9 cellular contexts compared by ENCODE assay signal in the genomic region with DNA sequence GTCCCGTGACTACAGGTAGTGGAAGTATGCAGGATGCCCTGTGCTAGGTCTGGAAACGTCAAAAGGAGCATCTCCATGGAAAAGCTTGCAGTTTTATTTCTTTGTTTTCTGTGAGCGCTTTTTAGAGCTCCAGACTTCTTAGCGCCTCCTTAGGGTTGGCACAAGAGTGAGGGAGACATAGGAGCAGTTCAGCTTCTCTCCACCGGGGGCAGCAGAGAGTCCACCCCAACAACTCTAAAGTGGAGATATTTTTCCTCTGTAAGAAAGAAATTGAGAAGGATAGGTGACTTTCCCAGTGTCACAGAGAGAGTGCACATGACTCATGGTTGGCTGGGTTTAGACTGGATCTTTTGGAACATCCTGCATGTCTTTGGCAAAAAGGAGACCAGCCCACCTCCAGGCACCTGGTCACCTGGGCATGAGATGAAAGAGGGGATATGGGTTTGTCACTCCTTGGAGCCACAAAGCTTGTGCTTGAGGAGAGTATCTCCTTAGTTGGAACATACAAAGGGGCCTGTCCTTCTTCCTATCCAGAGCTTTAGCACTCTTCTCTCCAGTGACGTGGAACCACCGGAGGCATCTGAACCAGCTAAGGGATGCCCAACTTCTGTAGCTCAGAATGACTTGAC.
DNase-seq lines count a peak whose midpoint lies in the region; ATAC-seq, FAIRE-seq and TF ChIP-seq lines count a peak whose summit lies in the region.
"Had no signal": no experiment of that assay in that cellular context is flagged by ENCODE, and none has a peak within 500 bp of the region (broad histone marks: within the 10 kb centered on the region; RNA-seq: fewer than 3 reads in every experiment).

No MANE protein-coding gene starts in this region.

- no peaks in the 10 kb centered on the region for H3K27me3 Mint-ChIP-seq in activated T-cell treated with anti-CD3 and anti-CD28 coated beads, Interleukin-2, amount 50 U/mL, for 72 hours (ENCODE audit: low read depth)
- no peaks in the 10 kb centered on the region for H3K27me3 Mint-ChIP-seq in naive thymus-derived CD4-positive, alpha-beta T cell

- no peaks in the 10 kb centered on the region for H3K36me3 Mint-ChIP-seq in activated T-cell treated with anti-CD3 and anti-CD28 coated beads, Interleukin-2, amount 50 U/mL, for 72 hours (ENCODE audit: insufficient read depth in 2 of 2)
- H3K36me3 Mint-ChIP-seq in naive thymus-derived CD4-positive, alpha-beta T cell: no peaks in the 10 kb centered on the region

- TF ChIP-seq CTCF in left lung (IDR thresholded peaks at IDR 0.05): peak; percentile 36 to 55

- H3K36me3 ChIP-seq in left lung: no peaks in the 10 kb centered on the region
- H3K36me3 ChIP-seq in naive thymus-derived CD4-positive, alpha-beta T cell (ENCODE audit: control insufficient read depth in 2 of 3, insufficient read depth in 3 of 3, low read length in 3 of 3): no peaks in the 10 kb centered on the region

- ATAC-seq in activated T-cell treated with anti-CD3 and anti-CD28 coated beads, Interleukin-2, amount 50 U/mL, for 72 hours (replicated peaks in 1 of 2): no peak
- peak; percentile 56 for ATAC-seq in left lung
- no peak for ATAC-seq in naive thymus-derived CD4-positive, alpha-beta T cell

- H3K27me3 ChIP-seq in left lung: no peaks in the 10 kb centered on the region
- no peaks in the 10 kb centered on the region for H3K27me3 ChIP-seq in naive thymus-derived CD4-positive, alpha-beta T cell (ENCODE audit: control insufficient read depth in 2 of 2, insufficient read depth in 2 of 2, low read length in 2 of 2)

- no peak overlapping the region for H3K4me3 ChIP-seq in left lung
- H3K4me3 ChIP-seq in naive thymus-derived CD4-positive, alpha-beta T cell (ENCODE audit: low read length): no peak overlapping the region

- intact Hi-C loops in left lung (cut with DNase I): no loop called here
- intact Hi-C loops in naive thymus-derived CD4-positive, alpha-beta T cell (cut with micrococcal nuclease): no loop called here

- no peak overlapping the region for H3K4me3 Mint-ChIP-seq in activated T-cell treated with anti-CD3 and anti-CD28 coated beads, Interleukin-2, amount 50 U/mL, for 72 hours
- no peak overlapping the region for H3K4me3 Mint-ChIP-seq in naive thymus-derived CD4-positive, alpha-beta T cell

- no peaks in the 10 kb centered on the region for H3K9me3 ChIP-seq in left lung
- H3K9me3 ChIP-seq in naive thymus-derived CD4-positive, alpha-beta T cell (ENCODE audit: control insufficient read depth in 2 of 3, low read length in 3 of 3): no peaks in the 10 kb centered on the region

- H3K4me1 ChIP-seq in left lung: no peaks in the 10 kb centered on the region
- no peaks in the 10 kb centered on the region for H3K4me1 ChIP-seq in naive thymus-derived CD4-positive, alpha-beta T cell (ENCODE audit: control insufficient read depth in 2 of 2, insufficient read depth in 2 of 2, low read length in 2 of 2)

- peaks cover 1 to 8% of the 10 kb centered on the region in 2 donors for H3K9me3 Mint-ChIP-seq in activated T-cell treated with anti-CD3 and anti-CD28 coated beads, Interleukin-2, amount 50 U/mL, for 72 hours
- H3K9me3 Mint-ChIP-seq in naive thymus-derived CD4-positive, alpha-beta T cell: peaks cover 0 to 20% (median 5%) of the 10 kb centered on the region in 11 donors

- no peak overlapping the region for H3K27ac ChIP-seq in left lung
- H3K27ac ChIP-seq in naive thymus-derived CD4-positive, alpha-beta T cell (ENCODE audit: low read depth, low read length): no peak overlapping the region

- in situ Hi-C loops in KBM-7 (cut with MboI; ENCODE audit: low pct_unique_long_range_greater_than_20kb, low sequenced_read_pairs): no loop called here

- no peak overlapping the region for H3K27ac Mint-ChIP-seq in activated T-cell treated with anti-CD3 and anti-CD28 coated beads, Interleukin-2, amount 50 U/mL, for 72 hours
- H3K27ac Mint-ChIP-seq in naive thymus-derived CD4-positive, alpha-beta T cell: no peak overlapping the region

- no peaks in the 10 kb centered on the region for H3K4me1 Mint-ChIP-seq in activated T-cell treated with anti-CD3 and anti-CD28 coated beads, Interleukin-2, amount 50 U/mL, for 72 hours (ENCODE audit: low read depth)
- no peaks in the 10 kb centered on the region for H3K4me1 Mint-ChIP-seq in naive thymus-derived CD4-positive, alpha-beta T cell

- CTCF ChIA-PET in naive thymus-derived CD4-positive, alpha-beta T cell (lab: Charles Lee): no interaction called here

- POLR2A ChIA-PET in naive thymus-derived CD4-positive, alpha-beta T cell (lab: Charles Lee): no interaction called here

- DNase-seq in DMS 273 (lab: John Stamatoyannopoulos, UW; ENCODE audit: unreplicated experiment): peak; percentile 63
- no peak for DNase-seq in DMS 273 treated with DMSO at 0.1 percent for 48 hours (lab: John Stamatoyannopoulos, UW)
- DNase-seq in GM19239 (ENCODE audit: insufficient read length, low spot score): peak; percentile 5
- peak; percentile 67 for DNase-seq in KBM-7
- peak; percentile 3 to 28 for DNase-seq in activated T-cell treated with anti-CD3 and anti-CD28 coated beads, Interleukin-2, amount 50 U/mL, for 72 hours
- no peak for DNase-seq in left lung
- no peak for DNase-seq in naive thymus-derived CD4-positive, alpha-beta T cell
- no peak for DNase-seq in epidermal melanocyte (ENCODE audit: insufficient read length, low spot score)

- FAIRE-seq in GM19239 (lab: Jason Lieb, UNC): no peak
- FAIRE-seq: A204.1 had no signal

Comparison
In these comparisons a context has a peak if more than half of its experiments do, and no peak if none do; other contexts are left out.
1. DNase-seq: peak in DMS 273 (single experiment), GM19239 (single experiment), KBM-7 (single experiment) and activated T-cell treated with anti-CD3 and anti-CD28 coated beads, Interleukin-2, amount 50 U/mL, for 72 hours (2 of 2); none in DMS 273 treated with DMSO at 0.1 percent for 48 hours (single experiment), left lung (0 of 2), naive thymus-derived CD4-positive, alpha-beta T cell (0 of 9) and epidermal melanocyte (single experiment).